In genomic region chr3:28317438-28318022, GRCh38 we compare ENCODE assay signal across 8 cellular contexts. TPM values are rescaled to one million over a fixed set of nuclear protein-coding genes. Genes with fewer than 3 reads are reported as not detected.
DNase-seq lines count a peak whose midpoint lies in the region; ATAC-seq and TF ChIP-seq lines count a peak whose summit lies in the region.

No MANE protein-coding gene starts in this region.

- no peaks in the 10 kb centered on the region for H3K27me3 Mint-ChIP-seq in activated CD8-positive, alpha-beta T cell treated with anti-CD3 and anti-CD28 coated beads, Interleukin-2, amount 10 ng/mL, durations not matched to agents 7 days and 5 days (ENCODE audit: low read depth)

- H3K27ac ChIP-seq in coronary artery, result no peak overlapping the region

- H3K9me3 Mint-ChIP-seq in activated CD8-positive, alpha-beta T cell treated with anti-CD3 and anti-CD28 coated beads, Interleukin-2, amount 10 ng/mL, durations not matched to agents 7 days and 5 days (ENCODE audit: insufficient read depth), result no peaks in the 10 kb centered on the region

- peaks cover 18% of the 10 kb centered on the region for H3K36me3 Mint-ChIP-seq in activated CD8-positive, alpha-beta T cell treated with anti-CD3 and anti-CD28 coated beads, Interleukin-2, amount 10 ng/mL, durations not matched to agents 7 days and 5 days (ENCODE audit: low read depth)

- H3K4me3 ChIP-seq in coronary artery, result no peak overlapping the region

- DNase-seq in CD1c-positive myeloid dendritic cell (ENCODE audit: extremely low spot score) (peak; percentile 58), NCI-H146 (lab: John Stamatoyannopoulos, UW) (peak; percentile 48), globus pallidus (ENCODE audit: low spot score) (peak; percentile 24), coronary artery (ENCODE audit: low spot score) (no peak)
- DNase-seq in activated CD8-positive, alpha-beta T cell treated with anti-CD3 and anti-CD28 coated beads, Interleukin-2, amount 10 ng/mL, durations not matched to agents 7 days and 5 days, result peak; percentile 62
- DNase-seq in stimulated activated CD4-positive, alpha-beta T cell treated with anti-CD3 and anti-CD28 coated beads, Interleukin-4, amount 100 ng/mL, for 24 hours, result peak; percentile 43

- peak; percentile 95 for ATAC-seq in GM18502 (IDR thresholded peaks at IDR 0.05; ENCODE audit: poor library complexity, unreplicated experiment)
- ATAC-seq in HG02798 (IDR thresholded peaks at IDR 0.05; ENCODE audit: poor library complexity, unreplicated experiment), result peak; percentile 92
- ATAC-seq in activated CD8-positive, alpha-beta T cell treated with anti-CD3 and anti-CD28 coated beads, Interleukin-2, amount 10 ng/mL, durations not matched to agents 7 days and 5 days, result peak; percentile 87

- H3K4me3 Mint-ChIP-seq in activated CD8-positive, alpha-beta T cell treated with anti-CD3 and anti-CD28 coated beads, Interleukin-2, amount 10 ng/mL, durations not matched to agents 7 days and 5 days, result no peak overlapping the region

- TF ChIP-seq CTCF in coronary artery (IDR thresholded peaks at IDR 0.05), result no peak

- POLR2A ChIA-PET in activated CD8-positive, alpha-beta T cell treated with anti-CD3 and anti-CD28 coated beads, Interleukin-2, amount 10 ng/mL, durations not matched to agents 7 days and 5 days (lab: Charles Lee), result no interaction called here

- CTCF ChIA-PET in activated CD8-positive, alpha-beta T cell treated with anti-CD3 and anti-CD28 coated beads, Interleukin-2, amount 10 ng/mL, durations not matched to agents 7 days and 5 days (lab: Charles Lee), result interaction anchor here (0.6 to 1.2 kb wide), 11 partner anchors 9 to 850 kb away, joined by 3 to 21 read pairs (median 3); no protein-coding TSS in a partner anchor

- H3K27ac Mint-ChIP-seq in activated CD8-positive, alpha-beta T cell treated with anti-CD3 and anti-CD28 coated beads, Interleukin-2, amount 10 ng/mL, durations not matched to agents 7 days and 5 days, result no peak overlapping the region

- H3K4me1 Mint-ChIP-seq in activated CD8-positive, alpha-beta T cell treated with anti-CD3 and anti-CD28 coated beads, Interleukin-2, amount 10 ng/mL, durations not matched to agents 7 days and 5 days (ENCODE audit: low read depth), result peaks cover 14% of the 10 kb centered on the region

RNA-seq across cellular contexts. Expression of gene ZCWPW2, which starts 31.0 kb away (rescaled TPM):
- total RNA-seq in activated CD8-positive, alpha-beta T cell treated with anti-CD3 and anti-CD28 coated beads, Interleukin-2, amount 10 ng/mL, durations not matched to agents 7 days and 5 days, result under 1 TPM; 0.31 to 0.42 TPM

RNA-seq across cellular contexts. Expression of gene AZI2, which starts 31.1 kb away (rescaled TPM):
- 10 to 100 TPM; 52.0 to 55.3 TPM for total RNA-seq in activated CD8-positive, alpha-beta T cell treated with anti-CD3 and anti-CD28 coated beads, Interleukin-2, amount 10 ng/mL, durations not matched to agents 7 days and 5 days
